25 cellular contexts compared by ENCODE assay signal in genomic region chrX:153921070-153921469, GRCh38. TPM values are rescaled to one million over a fixed set of nuclear protein-coding genes. Genes with fewer than 3 reads are reported as not detected.
DNase-seq lines count a peak whose midpoint lies in the region; ATAC-seq and TF ChIP-seq lines count a peak whose summit lies in the region.
"Had no signal": no experiment of that assay in that cellular context is flagged by ENCODE, and none has a peak within 500 bp of the region (broad histone marks: within the 10 kb centered on the region; RNA-seq: fewer than 3 reads in every experiment).

No MANE protein-coding gene starts in this region.

- POLR2A ChIA-PET in RWPE1 (lab: Yijun Ruan, JAX; ENCODE audit: low non-redundant PET) = no interaction called here
- POLR2A ChIA-PET in CD8-positive, alpha-beta memory T cell (lab: Charles Lee) = interaction anchor here (2.6 kb wide), 1 partner anchor 14 kb away, joined by 11 read pairs; no protein-coding TSS in a partner anchor

- WGBS in suprapubic skin = 73% methylated on average over 8 of the region's 16 CpGs

- intact Hi-C loops in CD14-positive monocyte (cut with micrococcal nuclease) = loop anchor here (10.0 kb wide), 2 partner anchors 126 to 156 kb away; partner anchors contain the start of genes IDH3G (in 1 of the 2), PLXNB3 (in 1 of the 2) and SSR4 (in 1 of the 2)

- H3K36me3 Mint-ChIP-seq in activated CD8-positive, alpha-beta memory T cell treated with anti-CD3 and anti-CD28 coated beads, Interleukin-2, amount 10 ng/mL, durations not matched to agents 7 days and 5 days = peaks cover 40% of the 10 kb centered on the region
- H3K36me3 Mint-ChIP-seq in CD8-positive, alpha-beta memory T cell = peaks cover 0 to 42% (median 2%) of the 10 kb centered on the region in 3 donors
- H3K36me3 Mint-ChIP-seq in CD14-positive monocyte = peaks cover 30 to 51% of the 10 kb centered on the region in 2 donors
- H3K36me3 Mint-ChIP-seq: type B pancreatic cell had no signal

- no peaks in the 10 kb centered on the region for H3K9me3 ChIP-seq in suprapubic skin
- no peaks in the 10 kb centered on the region for H3K9me3 ChIP-seq in CD8-positive, alpha-beta memory T cell (ENCODE audit: low read length)
- H3K9me3 ChIP-seq: A549 had no signal

- no peaks in the 10 kb centered on the region for H3K9me3 Mint-ChIP-seq in activated CD8-positive, alpha-beta memory T cell treated with anti-CD3 and anti-CD28 coated beads, Interleukin-2, amount 10 ng/mL, durations not matched to agents 7 days and 5 days (ENCODE audit: low read depth)
- no peaks in the 10 kb centered on the region for H3K9me3 Mint-ChIP-seq in CD8-positive, alpha-beta memory T cell
- H3K9me3 Mint-ChIP-seq in CD14-positive monocyte = peaks cover 0 to 6% (median 0%) of the 10 kb centered on the region in 7 donors
- H3K9me3 Mint-ChIP-seq: activated naive CD8-positive, alpha-beta T cell treated with anti-CD3 and anti-CD28 coated beads, Interleukin-2, amount 50 U/mL, for 24 hours; natural killer cell treated with Interleukin-12 subunit alpha and Interleukin-12 subunit beta and Interleukin-15 and Interleukin-18, amount 100 ng/mL, for 72 hours; type B pancreatic cell had no signal

- H3K27ac ChIP-seq in RWPE1 = peak overlapping the region; percentile 60
- no peak overlapping the region for H3K27ac ChIP-seq in suprapubic skin
- no peak overlapping the region for H3K27ac ChIP-seq in CD8-positive, alpha-beta memory T cell (ENCODE audit: low read depth, low read length)
- H3K27ac ChIP-seq: A549, parathyroid adenoma, SK-N-MC had no signal

- peak overlapping the region; percentile 11 for H3K27ac Mint-ChIP-seq in activated CD8-positive, alpha-beta memory T cell treated with anti-CD3 and anti-CD28 coated beads, Interleukin-2, amount 10 ng/mL, durations not matched to agents 7 days and 5 days
- peak overlapping the region in 2 of 8 donors; percentile 47 to 64 for H3K27ac Mint-ChIP-seq in CD8-positive, alpha-beta memory T cell
- peak overlapping the region in 1 of 7 donors; percentile 57 for H3K27ac Mint-ChIP-seq in CD14-positive monocyte
- H3K27ac Mint-ChIP-seq: activated naive CD8-positive, alpha-beta T cell treated with anti-CD3 and anti-CD28 coated beads, Interleukin-2, amount 50 U/mL, for 24 hours; natural killer cell treated with Interleukin-12 subunit alpha and Interleukin-12 subunit beta and Interleukin-15 and Interleukin-18, amount 100 ng/mL, for 72 hours; type B pancreatic cell had no signal

- ATAC-seq in activated CD8-positive, alpha-beta memory T cell treated with anti-CD3 and anti-CD28 coated beads, Interleukin-2, amount 10 ng/mL, durations not matched to agents 7 days and 5 days = no peak
- ATAC-seq: A549; activated naive CD8-positive, alpha-beta T cell treated with anti-CD3 and anti-CD28 coated beads, Interleukin-2, amount 50 U/mL, for 24 hours; natural killer cell treated with Interleukin-12 subunit alpha and Interleukin-12 subunit beta and Interleukin-15 and Interleukin-18, amount 100 ng/mL, for 72 hours had no signal

- H3K4me3 ChIP-seq in suprapubic skin = peak overlapping the region; percentile 16
- no peak overlapping the region for H3K4me3 ChIP-seq in CD8-positive, alpha-beta memory T cell (ENCODE audit: low read length)
- H3K4me3 ChIP-seq: A549, SK-N-MC had no signal

- CTCF ChIA-PET in activated CD8-positive, alpha-beta memory T cell treated with anti-CD3 and anti-CD28 coated beads, Interleukin-2, amount 10 ng/mL, durations not matched to agents 7 days and 5 days (lab: Charles Lee) = interaction anchor here (7.7 to 10.2 kb wide), 2 partner anchors 28 to 48 kb away, joined by 49 to 190 read pairs; partner anchors contain the start of genes HCFC1 and RENBP
- CTCF ChIA-PET in RWPE1 (lab: Yijun Ruan, JAX) = interaction anchor here (1.3 to 1.6 kb wide), 2 partner anchors 10 to 157 kb away, joined by 4 to 5 read pairs; partner anchors contain the start of gene PLXNB3
- CTCF ChIA-PET in CD8-positive, alpha-beta memory T cell (lab: Charles Lee) = interaction anchor here (1.8 to 10.5 kb wide), 2 partner anchors 15 to 28 kb away, joined by 5 to 230 read pairs; partner anchors contain the start of gene RENBP

- TF ChIP-seq CTCF in RWPE1 (conservative IDR thresholded peaks at IDR 0.05; ENCODE audit: low read depth) (no peak), suprapubic skin (IDR thresholded peaks at IDR 0.05) (no peak), CD14-positive monocyte (IDR thresholded peaks at IDR 0.05) (no peak)

- no peak for DNase-seq in activated CD8-positive, alpha-beta memory T cell treated with anti-CD3 and anti-CD28 coated beads, Interleukin-2, amount 10 ng/mL, durations not matched to agents 7 days and 5 days
- no peak for DNase-seq in activated CD8-positive, alpha-beta memory T cell treated with anti-CD3 and anti-CD28 coated beads, Interleukin-2, amount 50 U/mL, for 4 hours
- DNase-seq in RWPE1 (ENCODE audit: low spot score) (no peak), myocyte (ENCODE audit: low read depth) (peak; percentile 4), suprapubic skin (ENCODE audit: low spot score in 2 of 2) (no peak), CD14-positive monocyte (ENCODE audit: low spot score) (no peak), ureter (ENCODE audit: low spot score) (no peak)
- DNase-seq in CD8-positive, alpha-beta memory T cell = no peak
- DNase-seq: activated CD4-positive, alpha-beta T cell treated with anti-CD3 and anti-CD28 coated beads, Interleukin-2, amount 50 U/mL, for 48 hours; activated effector memory CD4-positive, alpha-beta T cell treated with anti-CD3 and anti-CD28 coated beads, Interleukin-2, amount 50 U/mL, for 16 hours; activated naive CD8-positive, alpha-beta T cell treated with anti-CD3 and anti-CD28 coated beads, Interleukin-2, amount 50 U/mL, for 24 hours; EL; H7; Karpas-422; NCI-H1092; NCI-H187; NCI-H69 had no signal

- peaks cover 21% of the 10 kb centered on the region for H3K4me1 Mint-ChIP-seq in activated CD8-positive, alpha-beta memory T cell treated with anti-CD3 and anti-CD28 coated beads, Interleukin-2, amount 10 ng/mL, durations not matched to agents 7 days and 5 days
- peaks cover 32 to 43% (median 42%) of the 10 kb centered on the region in 3 donors for H3K4me1 Mint-ChIP-seq in CD8-positive, alpha-beta memory T cell
- H3K4me1 Mint-ChIP-seq in CD14-positive monocyte = peaks cover 27% of the 10 kb centered on the region

- peaks cover 27% of the 10 kb centered on the region for H3K4me1 ChIP-seq in suprapubic skin
- peaks cover 14% of the 10 kb centered on the region for H3K4me1 ChIP-seq in CD8-positive, alpha-beta memory T cell (ENCODE audit: insufficient read depth, low read length)
- H3K4me1 ChIP-seq: A549 had no signal

- no peaks in the 10 kb centered on the region for H3K27me3 Mint-ChIP-seq in activated CD8-positive, alpha-beta memory T cell treated with anti-CD3 and anti-CD28 coated beads, Interleukin-2, amount 10 ng/mL, durations not matched to agents 7 days and 5 days
- peaks cover 0 to 2% of the 10 kb centered on the region in 2 donors for H3K27me3 Mint-ChIP-seq in CD8-positive, alpha-beta memory T cell
- peaks cover 0 to 53% (median 0%) of the 10 kb centered on the region in 3 donors for H3K27me3 Mint-ChIP-seq in CD14-positive monocyte (ENCODE audit: low read depth in 3 of 3)
- H3K27me3 Mint-ChIP-seq: activated naive CD8-positive, alpha-beta T cell treated with anti-CD3 and anti-CD28 coated beads, Interleukin-2, amount 50 U/mL, for 24 hours; natural killer cell treated with Interleukin-12 subunit alpha and Interleukin-12 subunit beta and Interleukin-15 and Interleukin-18, amount 100 ng/mL, for 72 hours; type B pancreatic cell had no signal

- no peaks in the 10 kb centered on the region for H3K27me3 ChIP-seq in suprapubic skin
- no peaks in the 10 kb centered on the region for H3K27me3 ChIP-seq in CD8-positive, alpha-beta memory T cell (ENCODE audit: insufficient read depth, low read length, poor library complexity, severe bottlenecking)

- no peaks in the 10 kb centered on the region for H3K36me3 ChIP-seq in suprapubic skin
- H3K36me3 ChIP-seq in CD8-positive, alpha-beta memory T cell (ENCODE audit: insufficient read depth, low read length) = no peaks in the 10 kb centered on the region

- no peak for TF ChIP-seq POLR2A in suprapubic skin (IDR thresholded peaks at IDR 0.05)

- no peak for TF ChIP-seq EP300 in suprapubic skin (IDR thresholded peaks at IDR 0.05)

- H3K4me3 Mint-ChIP-seq in activated CD8-positive, alpha-beta memory T cell treated with anti-CD3 and anti-CD28 coated beads, Interleukin-2, amount 10 ng/mL, durations not matched to agents 7 days and 5 days = no peak overlapping the region
- H3K4me3 Mint-ChIP-seq in CD8-positive, alpha-beta memory T cell = no peak overlapping the region
- H3K4me3 Mint-ChIP-seq in CD14-positive monocyte = no peak overlapping the region
- H3K4me3 Mint-ChIP-seq: type B pancreatic cell had no signal

RNA-seq across cellular contexts. Expression of gene ARHGAP4, which starts 5.0 kb away (rescaled TPM):
- total RNA-seq in activated CD8-positive, alpha-beta memory T cell treated with anti-CD3 and anti-CD28 coated beads, Interleukin-2, amount 10 ng/mL, durations not matched to agents 7 days and 5 days = 100 to 1,000 TPM; 188 to 300 TPM
- total RNA-seq in myocyte = 12.8 and 18.2 TPM in 2 replicates
- polyA plus RNA-seq in myocyte (2012) = 4.8 TPM
- total RNA-seq in suprapubic skin = 10 to 100 TPM in 2 of 4 donors, 1 to 10 TPM in 2; 4.8 to 17.6 (median 9.6) TPM
- total RNA-seq in CD8-positive, alpha-beta memory T cell = 100 to 1,000 TPM; 124 to 133 TPM
- polyA plus RNA-seq in CD8-positive, alpha-beta memory T cell = 116 TPM
- 10 to 100 TPM; 51.5 to 64.4 TPM for polyA plus RNA-seq in CD14-positive monocyte
- 43.7 TPM for total RNA-seq in ureter

RNA-seq across cellular contexts. Expression of gene NAA10, which starts 13.8 kb away (rescaled TPM):
- total RNA-seq in activated CD8-positive, alpha-beta memory T cell treated with anti-CD3 and anti-CD28 coated beads, Interleukin-2, amount 10 ng/mL, durations not matched to agents 7 days and 5 days = 100 to 1,000 TPM in 1 of 2 experiments, 10 to 100 TPM in 1; 92.8 to 115 TPM
- total RNA-seq in myocyte (120 and 132 TPM in 2 replicates), suprapubic skin (10 to 100 TPM; 58.5 to 97.2 (median 73.0) TPM), ureter (83.7 TPM)
- 150 TPM for polyA plus RNA-seq in myocyte (2012)
- 100 to 1,000 TPM; 160 to 162 TPM for total RNA-seq in CD8-positive, alpha-beta memory T cell
- polyA plus RNA-seq in CD8-positive, alpha-beta memory T cell = 105 TPM
- 10 to 100 TPM; 46.7 to 47.9 TPM for polyA plus RNA-seq in CD14-positive monocyte

RNA-seq across cellular contexts. Expression of gene AVPR2, which starts 16.6 kb away (rescaled TPM):
- not detected for total RNA-seq in activated CD8-positive, alpha-beta memory T cell treated with anti-CD3 and anti-CD28 coated beads, Interleukin-2, amount 10 ng/mL, durations not matched to agents 7 days and 5 days
- total RNA-seq in myocyte (0.48 and 1.0 TPM in 2 replicates), suprapubic skin (1 to 10 TPM in 3 of 4 donors, under 1 TPM in 1; 0.78 to 2.4 (median 1.5) TPM), ureter (2.3 TPM)
- polyA plus RNA-seq in myocyte (2012) = 0.35 TPM
- total RNA-seq in CD8-positive, alpha-beta memory T cell = not detected
- polyA plus RNA-seq in CD8-positive, alpha-beta memory T cell = not detected
- under 1 TPM in 1 of 2 donors, not detected in 1; 0.14 TPM for polyA plus RNA-seq in CD14-positive monocyte
- total RNA-seq: cerebellum; H7; natural killer cell treated with Interleukin-12 subunit alpha and Interleukin-12 subunit beta and Interleukin-15 and Interleukin-18, amount 100 ng/mL, for 72 hours; RPMI7951 had no signal
- polyA plus RNA-seq: A549, BJ had no signal

RNA-seq across cellular contexts. Expression of gene RENBP, which starts 23.4 kb away (rescaled TPM):
- 1 to 10 TPM; 6.8 to 7.5 TPM for total RNA-seq in activated CD8-positive, alpha-beta memory T cell treated with anti-CD3 and anti-CD28 coated beads, Interleukin-2, amount 10 ng/mL, durations not matched to agents 7 days and 5 days
- 2.5 and 2.7 TPM in 2 replicates for total RNA-seq in myocyte
- 4.0 TPM for polyA plus RNA-seq in myocyte (2012)
- total RNA-seq in suprapubic skin = 1 to 10 TPM; 1.7 to 9.9 (median 4.6) TPM
- 1 to 10 TPM; 3.5 to 4.6 TPM for total RNA-seq in CD8-positive, alpha-beta memory T cell
- not detected for polyA plus RNA-seq in CD8-positive, alpha-beta memory T cell
- 1 to 10 TPM; 2.7 to 3.8 TPM for polyA plus RNA-seq in CD14-positive monocyte
- total RNA-seq in ureter = 7.4 TPM
- polyA plus RNA-seq: A549 had no signal

RNA-seq across cellular contexts. Expression of gene L1CAM, which starts 35.1 kb away (rescaled TPM):
- total RNA-seq in activated CD8-positive, alpha-beta memory T cell treated with anti-CD3 and anti-CD28 coated beads, Interleukin-2, amount 10 ng/mL, durations not matched to agents 7 days and 5 days = 1 to 10 TPM; 3.6 to 4.9 TPM
- total RNA-seq in myocyte (24.6 and 44.9 TPM in 2 replicates), suprapubic skin (10 to 100 TPM in 1 of 4 donors, 1 to 10 TPM in 3; 4.1 to 10.4 (median 8.5) TPM), ureter (3.8 TPM)
- 44.1 TPM for polyA plus RNA-seq in myocyte (2012)
- total RNA-seq in CD8-positive, alpha-beta memory T cell = under 1 TPM; 0.62 to 0.79 TPM
- polyA plus RNA-seq in CD8-positive, alpha-beta memory T cell = 0.38 TPM
- polyA plus RNA-seq in CD14-positive monocyte = not detected
